In genomic region chr18:67092141-67092540, GRCh38 we compare ENCODE assay signal across 19 cellular contexts.
DNase-seq lines count a peak whose midpoint lies in the region; ATAC-seq, FAIRE-seq and TF ChIP-seq lines count a peak whose summit lies in the region.
"Had no signal": no experiment of that assay in that cellular context is flagged by ENCODE, and none has a peak within 500 bp of the region (broad histone marks: within the 10 kb centered on the region; RNA-seq: fewer than 3 reads in every experiment).

No MANE protein-coding gene starts in this region.

- no peaks in the 10 kb centered on the region for H3K9me3 ChIP-seq in HUES48 (ENCODE audit: control insufficient read depth, insufficient read depth, low read length)
- no peaks in the 10 kb centered on the region for H3K9me3 ChIP-seq in A673 (ENCODE audit: low read depth, low read length, poor library complexity, severe bottlenecking)

- POLR2A ChIA-PET in A673 (lab: Charles Lee; ENCODE audit: low non-redundant PET) = no interaction called here

- no peaks in the 10 kb centered on the region for H3K27me3 ChIP-seq in HUES48 (ENCODE audit: control insufficient read depth, insufficient read depth, low read length)
- no peaks in the 10 kb centered on the region for H3K27me3 ChIP-seq in A673 (replicated peaks; ENCODE audit: insufficient read depth, low read depth, low read length, poor library complexity)
- H3K27me3 ChIP-seq: BLaER1 treated with 17β-estradiol and CSF1 and Interleukin-3, amounts not matched to agents 10 nM and 100 nM had no signal

- H3K4me1 ChIP-seq in HUES48 (ENCODE audit: control insufficient read depth, insufficient read depth, low read length) (no peaks in the 10 kb centered on the region), A673 (ENCODE audit: insufficient read depth, low read length, poor library complexity, severe bottlenecking) (no peaks in the 10 kb centered on the region)
- H3K4me1 ChIP-seq: BLaER1 treated with 17β-estradiol and CSF1 and Interleukin-3, amounts not matched to agents 10 nM and 100 nM had no signal

- H3K36me3 ChIP-seq in HUES48 (ENCODE audit: control insufficient read depth, insufficient read depth, low read length) (no peaks in the 10 kb centered on the region), A673 (ENCODE audit: insufficient read depth, low read length, poor library complexity, severe bottlenecking) (no peaks in the 10 kb centered on the region)
- H3K36me3 ChIP-seq: BLaER1 treated with 17β-estradiol and CSF1 and Interleukin-3, amounts not matched to agents 10 nM and 100 nM had no signal

- no peak overlapping the region for H3K9ac ChIP-seq in HUES48 (ENCODE audit: low read depth, low read length)
- H3K9ac ChIP-seq: BLaER1 treated with 17β-estradiol and CSF1 and Interleukin-3, amounts not matched to agents 10 nM and 100 nM had no signal

- CTCF ChIA-PET in A673 (lab: Charles Lee) = no interaction called here

- no TSS peak for BruUV-seq in A673 (replicated peaks; lab: Mats Ljungman, UMichigan)

- H3K4me3 ChIP-seq in HUES48 (ENCODE audit: low read depth, low read length) = no peak overlapping the region
- H3K4me3 ChIP-seq in A673 (ENCODE audit: low read depth, low read length, poor library complexity, severe bottlenecking) = no peak overlapping the region
- H3K4me3 ChIP-seq: BLaER1 treated with 17β-estradiol and CSF1 and Interleukin-3, amounts not matched to agents 10 nM and 100 nM had no signal

- DNase-seq in D721Med (ENCODE audit: insufficient read length, low spot score) = no peak
- DNase-seq in NCI-H82 (lab: John Stamatoyannopoulos, UW) = peak; percentile 92
- DNase-seq in foreskin melanocyte = no peak
- DNase-seq in A673 (ENCODE audit: low spot score) = no peak
- DNase-seq in NCI-H146 treated with DMSO at 0.1 percent for 48 hours (lab: John Stamatoyannopoulos, UW; ENCODE audit: unreplicated experiment) = no peak
- DNase-seq: 8988T; Calu3; CD8-positive, alpha-beta T cell; GOT3; H7; KBM-7 had no signal

- TF ChIP-seq CTCF in D721Med (IDR thresholded peaks at IDR 0.05; ENCODE audit: insufficient read depth, missing control alignments) (no peak), A673 (conservative IDR thresholded peaks at IDR 0.05; ENCODE audit: low read depth, low read length) (no peak)

- FAIRE-seq in D721Med (lab: Jason Lieb, UNC) = peak; percentile 100
- FAIRE-seq: G401.6, GM12891, GM19239, HepG2 had no signal

- ATAC-seq in esophagus mucosa = peak; percentile 33
- ATAC-seq in GM21528 (IDR thresholded peaks at IDR 0.05; ENCODE audit: low FRiP score, unreplicated experiment) = no peak
- ATAC-seq: CD8-positive, alpha-beta T cell; HepG2 had no signal

- H3K27ac ChIP-seq in HUES48 (ENCODE audit: low read depth, low read length) = peak overlapping the region; percentile 12
- H3K27ac ChIP-seq in A673 (ENCODE audit: low read depth, low read length, poor library complexity, severe bottlenecking) = no peak overlapping the region
- H3K27ac ChIP-seq: BLaER1 treated with 17β-estradiol and CSF1 and Interleukin-3, amounts not matched to agents 10 nM and 100 nM had no signal

- intact Hi-C loops in A673 (cut with micrococcal nuclease; ENCODE audit: unreplicated experiment) = no loop called here
